Comparison of ENCODE assay signal across 11 cellular contexts in the genomic region with DNA sequence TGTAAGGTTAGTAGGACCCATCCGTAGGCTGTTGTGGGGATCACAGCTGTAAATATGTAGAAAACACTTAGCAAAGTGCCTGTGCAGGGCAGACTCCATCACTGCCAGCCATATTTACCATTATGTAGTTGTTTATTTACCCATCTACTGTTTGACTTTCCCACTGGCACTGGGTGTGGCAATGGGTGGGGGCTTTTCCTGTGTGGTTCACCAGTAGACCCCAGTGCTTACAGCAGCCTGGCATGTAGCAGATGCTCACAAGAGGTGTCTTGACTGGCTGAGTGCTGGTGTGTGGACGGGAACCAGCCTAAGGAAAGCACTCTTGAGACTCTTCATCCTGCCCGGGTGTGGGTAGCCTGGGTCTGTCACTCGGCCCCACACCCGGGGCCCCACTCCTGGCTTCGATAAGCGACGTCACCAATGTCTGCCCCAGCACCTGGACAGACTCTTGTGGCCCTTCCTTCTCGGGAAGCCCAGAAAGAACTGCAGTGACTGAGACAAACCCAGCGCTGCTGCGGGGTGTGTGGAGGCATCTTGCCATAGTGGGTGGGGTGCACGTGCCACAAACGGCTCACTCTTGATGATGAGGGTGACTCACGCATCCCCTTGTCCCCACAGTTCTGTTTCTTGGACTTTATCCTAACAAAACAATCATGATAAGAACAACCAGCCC.
DNase-seq lines count a peak whose midpoint lies in the region; ATAC-seq and TF ChIP-seq lines count a peak whose summit lies in the region.
"Had no signal": no experiment of that assay in that cellular context is flagged by ENCODE, and none has a peak within 500 bp of the region (broad histone marks: within the 10 kb centered on the region; RNA-seq: fewer than 3 reads in every experiment).

No MANE protein-coding gene starts in this region.

- WGBS in gastroesophageal sphincter (ENCODE audit: low coverage in 1 of 2), 2 donors: 43 to 86% methylated on average over 1 to 2 of the region's 14 CpGs

- H3K4me3 ChIP-seq in gastroesophageal sphincter: no peak overlapping the region
- H3K4me3 ChIP-seq: ascending aorta had no signal

- no peak for TF ChIP-seq CTCF in gastroesophageal sphincter (IDR thresholded peaks at IDR 0.05)

- H3K27ac ChIP-seq in gastroesophageal sphincter: peak overlapping the region in 3 of 4 donors; percentile 48 to 95 (median 85)
- H3K27ac ChIP-seq: ascending aorta had no signal

- no peak for ATAC-seq in gastroesophageal sphincter

- no peaks in the 10 kb centered on the region for H3K36me3 ChIP-seq in gastroesophageal sphincter
- H3K36me3 ChIP-seq: ascending aorta had no signal

- no peak for TF ChIP-seq POLR2A in gastroesophageal sphincter (IDR thresholded peaks at IDR 0.05)

- peaks cover 2 to 84% (median 25%) of the 10 kb centered on the region in 3 donors for H3K4me1 ChIP-seq in gastroesophageal sphincter

- H3K27me3 ChIP-seq in gastroesophageal sphincter: no peaks in the 10 kb centered on the region
- H3K27me3 ChIP-seq: ascending aorta had no signal

- H3K9me3 ChIP-seq in gastroesophageal sphincter: no peaks in the 10 kb centered on the region
- H3K9me3 ChIP-seq: ascending aorta had no signal

- peak; percentile 26 for DNase-seq in stimulated activated CD4-positive, alpha-beta T cell treated with anti-CD3 and anti-CD28 coated beads, Interleukin-2, amount 100 ng/mL, for 4 hours (ENCODE audit: low read depth)
- DNase-seq in stimulated activated CD4-positive, alpha-beta T cell treated with anti-CD3 and anti-CD28 coated beads, Interleukin-2, amount 100 ng/mL, for 24 hours: no peak
- peak; percentile 64 for DNase-seq in activated CD8-positive, alpha-beta memory T cell treated with anti-CD3 and anti-CD28 coated beads, Interleukin-2, amount 50 U/mL, for 48 hours
- DNase-seq in DMS153 treated with DMSO at 0.1 percent for 48 hours (lab: John Stamatoyannopoulos, UW; ENCODE audit: unreplicated experiment) (no peak), NCI-H2171 treated with DMSO at 0.1 percent for 48 hours (lab: John Stamatoyannopoulos, UW) (no peak), NCI-H524 treated with DMSO at 0.1 percent for 48 hours (lab: John Stamatoyannopoulos, UW) (no peak), NCI-H2081 (lab: John Stamatoyannopoulos, UW) (no peak)
- DNase-seq: DMS53, SIG-M5 had no signal

- TF ChIP-seq EP300 in gastroesophageal sphincter (IDR thresholded peaks at IDR 0.05): no peak

Comparison
In these comparisons a context has a peak if more than half of its experiments do, and no peak if none do; other contexts are left out.
1. DNase-seq: peak in stimulated activated CD4-positive, alpha-beta T cell treated with anti-CD3 and anti-CD28 coated beads, Interleukin-2, amount 100 ng/mL, for 4 hours (single experiment) and activated CD8-positive, alpha-beta memory T cell treated with anti-CD3 and anti-CD28 coated beads, Interleukin-2, amount 50 U/mL, for 48 hours (single experiment); none in stimulated activated CD4-positive, alpha-beta T cell treated with anti-CD3 and anti-CD28 coated beads, Interleukin-2, amount 100 ng/mL, for 24 hours (0 of 2), DMS153 treated with DMSO at 0.1 percent for 48 hours (single experiment), NCI-H2171 treated with DMSO at 0.1 percent for 48 hours (single experiment), NCI-H524 treated with DMSO at 0.1 percent for 48 hours (single experiment) and NCI-H2081 (0 of 2).